ENCODE assay signal across 8 cellular contexts in genomic region chr2:190319557-190320498, GRCh38. TPM values are rescaled to one million over a fixed set of nuclear protein-coding genes. Genes with fewer than 3 reads are reported as not detected.
DNase-seq lines count a peak whose midpoint lies in the region; ATAC-seq lines count a peak whose summit lies in the region.

Gene HIBCH, minus strand, starts transcription at chr2:190319826. Its CDS starts 76 bp downstream, at chr2:190319750.

- peak; percentile 94 for ATAC-seq in GM21515 (IDR thresholded peaks at IDR 0.05; ENCODE audit: unreplicated experiment)

- DNase-seq in DMS 273 treated with DMSO at 0.1 percent for 48 hours (lab: John Stamatoyannopoulos, UW) (peak; percentile 96), HuH-7.5 (ENCODE audit: low spot score) (peak; percentile 57), OCI-M2 (lab: John Stamatoyannopoulos, UW; ENCODE audit: unreplicated experiment) (peak; percentile 76), activated T-cell treated with anti-CD3 and anti-CD28 coated beads for 48 hours (ENCODE audit: low read depth) (peak; percentile 93), epithelial cell of prostate (ENCODE audit: low read depth, low spot score) (peak; percentile 93), mucosa of gallbladder (ENCODE audit: low spot score) (peak; percentile 98)
- peak; percentile 95 for DNase-seq in stimulated activated CD8-positive, alpha-beta memory T cell treated with anti-CD3 and anti-CD28 coated beads, Interleukin-4, amount 100 ng/mL, for 48 hours

- peak within 1 kb of the TSS; percentile 55 for H3K27ac ChIP-seq in epithelial cell of prostate

RNA-seq across cellular contexts. Expression of gene HIBCH, which starts in this region (rescaled TPM):
- 49.8 TPM for total RNA-seq in mucosa of gallbladder

Comparison
In these comparisons a context has a peak if more than half of its experiments do, and no peak if none do; other contexts are left out.
1. Peak in every context shown above with its lines: DNase-seq, ATAC-seq and H3K27ac ChIP-seq.